In the genomic region with DNA sequence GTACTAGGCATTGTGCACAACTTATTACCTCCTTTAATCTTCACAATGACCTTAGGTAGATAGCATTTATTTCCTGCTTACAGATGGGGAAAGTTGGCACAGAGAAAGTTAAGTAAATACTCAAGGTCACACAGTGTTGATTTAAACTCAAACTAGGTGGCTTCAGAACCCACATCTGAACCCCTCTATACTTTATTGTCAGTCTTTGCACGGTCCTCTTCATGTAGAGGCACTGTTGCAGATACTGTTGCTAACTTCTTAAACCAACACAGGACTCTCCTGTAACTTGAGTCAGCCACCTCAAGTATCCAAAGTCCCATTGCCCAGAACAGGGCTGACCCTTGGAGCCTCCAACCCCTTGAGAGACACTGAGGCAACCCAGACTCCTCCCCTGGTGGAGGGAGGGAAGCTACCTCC, we compare ENCODE assay signal across 14 cellular contexts.
"Had no signal": no experiment of that assay in that cellular context is flagged by ENCODE, and none has a peak within 500 bp of the region (broad histone marks: within the 10 kb centered on the region; RNA-seq: fewer than 3 reads in every experiment).

No MANE protein-coding gene starts in this region.

- H3K27ac ChIP-seq: ascending aorta, upper lobe of left lung had no signal

- H3K4me1 Mint-ChIP-seq: activated naive CD8-positive, alpha-beta T cell treated with anti-CD3 and anti-CD28 coated beads, Interleukin-2, amount 50 U/mL, for 24 hours had no signal

- H3K36me3 Mint-ChIP-seq: naive thymus-derived CD8-positive, alpha-beta T cell had no signal

- H3K9me3 ChIP-seq: ascending aorta, upper lobe of left lung had no signal

- H3K4me3 Mint-ChIP-seq: activated CD4-positive, alpha-beta memory T cell treated with anti-CD3 and anti-CD28 coated beads for 36 hours; activated naive CD8-positive, alpha-beta T cell treated with anti-CD3 and anti-CD28 coated beads, Interleukin-2, amount 50 U/mL, for 24 hours; naive thymus-derived CD8-positive, alpha-beta T cell; T-cell had no signal

- H3K27me3 ChIP-seq: ascending aorta, upper lobe of left lung had no signal

- H3K27ac Mint-ChIP-seq: activated CD4-positive, alpha-beta memory T cell treated with anti-CD3 and anti-CD28 coated beads for 36 hours; activated naive CD8-positive, alpha-beta T cell treated with anti-CD3 and anti-CD28 coated beads, Interleukin-2, amount 50 U/mL, for 24 hours; naive thymus-derived CD8-positive, alpha-beta T cell; progenitor cell of endocrine pancreas; T-cell had no signal

- DNase-seq: activated CD4-positive, alpha-beta memory T cell treated with anti-CD3 and anti-CD28 coated beads for 36 hours; activated naive CD4-positive, alpha-beta T cell treated with Interleukin-2 at 50 U/mL for 16 hours; activated naive CD8-positive, alpha-beta T cell treated with anti-CD3 and anti-CD28 coated beads, Interleukin-2, amount 50 U/mL, for 24 hours; effector CD4-positive, alpha-beta T cell; kidney; naive thymus-derived CD8-positive, alpha-beta T cell; nucleus accumbens; stimulated activated CD4-positive, alpha-beta T cell treated with anti-CD3 and anti-CD28 coated beads, Interleukin-12 subunit alpha, Interleukin-12 subunit beta, amount 100 ng/mL, for 4 hours; stimulated activated naive CD8-positive, alpha-beta T cell treated with anti-CD3 and anti-CD28 coated beads, Interleukin-15, Interleukin-2, amounts not matched to agents 100 U/mL and 50 U/mL, for 24 hours; T-cell; upper lobe of left lung had no signal

- H3K9me3 Mint-ChIP-seq: activated CD4-positive, alpha-beta memory T cell treated with anti-CD3 and anti-CD28 coated beads for 36 hours; activated naive CD8-positive, alpha-beta T cell treated with anti-CD3 and anti-CD28 coated beads, Interleukin-2, amount 50 U/mL, for 24 hours; naive thymus-derived CD8-positive, alpha-beta T cell; T-cell had no signal

- ATAC-seq: activated naive CD8-positive, alpha-beta T cell treated with anti-CD3 and anti-CD28 coated beads, Interleukin-2, amount 50 U/mL, for 24 hours; sciatic nerve; stimulated activated naive CD8-positive, alpha-beta T cell treated with anti-CD3 and anti-CD28 coated beads, Interleukin-15, Interleukin-2, amounts not matched to agents 100 U/mL and 50 U/mL, for 24 hours; T-cell had no signal

- H3K4me3 ChIP-seq: ascending aorta, upper lobe of left lung had no signal

- H3K27me3 Mint-ChIP-seq: activated CD4-positive, alpha-beta memory T cell treated with anti-CD3 and anti-CD28 coated beads for 36 hours; activated naive CD8-positive, alpha-beta T cell treated with anti-CD3 and anti-CD28 coated beads, Interleukin-2, amount 50 U/mL, for 24 hours; progenitor cell of endocrine pancreas; T-cell had no signal
